ENCODE assay signal across 22 cellular contexts in genomic region chr6:15528870-15529269, GRCh38.
DNase-seq lines count a peak whose midpoint lies in the region; ATAC-seq, FAIRE-seq and TF ChIP-seq lines count a peak whose summit lies in the region.
"Had no signal": no experiment of that assay in that cellular context is flagged by ENCODE, and none has a peak within 500 bp of the region (broad histone marks: within the 10 kb centered on the region; RNA-seq: fewer than 3 reads in every experiment).

No MANE protein-coding gene starts in this region.

- no peak overlapping the region for H3K4me3 ChIP-seq in kidney (ENCODE audit: low read length in 2 of 2)

- no peak for TF ChIP-seq CTCF in GM20000 (IDR thresholded peaks at IDR 0.05; ENCODE audit: extremely low read depth, missing control alignments)
- no peak for TF ChIP-seq CTCF in VCaP (conservative IDR thresholded peaks at IDR 0.05)
- TF ChIP-seq CTCF in kidney (IDR thresholded peaks at IDR 0.05; ENCODE audit: borderline replicate concordance, extremely low read depth, insufficient read depth) = no peak

- no peak for ATAC-seq in HG03457 (IDR thresholded peaks at IDR 0.05; ENCODE audit: unreplicated experiment)
- ATAC-seq: HCT116 had no signal

- no peak for FAIRE-seq in kidney (lab: Jason Lieb, UNC)
- FAIRE-seq: A204.1, D721Med, G401.6, GM12891, GM18507 had no signal

- peaks cover 6 to 13% of the 10 kb centered on the region in 2 donors for H3K36me3 ChIP-seq in kidney (ENCODE audit: control insufficient read depth in 1 of 2, insufficient read depth in 2 of 2, low read length in 2 of 2)

- peaks cover 18 to 33% of the 10 kb centered on the region in 2 donors for H3K4me1 ChIP-seq in kidney (ENCODE audit: control insufficient read depth in 1 of 2, insufficient read depth in 1 of 2, low read depth in 1 of 2, low read length in 2 of 2)
- H3K4me1 ChIP-seq: BE2C, Caco-2 had no signal

- H3K9me3 ChIP-seq in kidney (ENCODE audit: control insufficient read depth in 1 of 2, low read length in 2 of 2) = peaks cover 0 to 4% of the 10 kb centered on the region in 2 donors
- H3K9me3 ChIP-seq: BE2C, Caco-2 had no signal

- H3K9ac ChIP-seq in kidney (ENCODE audit: low read length in 2 of 2) = no peak overlapping the region

- intact Hi-C loops in kidney (cut with DNase I) = no loop called here

- DNase-seq in GM20000 (ENCODE audit: low spot score) (peak; percentile 4), islet precursor cell (peak; percentile 35), mucosa of gallbladder (ENCODE audit: low spot score) (peak; percentile 8), foreskin melanocyte (no peak), NCI-H1092 treated with DMSO at 0.1 percent for 48 hours (lab: John Stamatoyannopoulos, UW) (no peak), kidney (no peak)
- DNase-seq: ACHN; BE2C; C1 segment of cervical spinal cord; Caco-2; CD4-positive, CD25-positive, alpha-beta regulatory T cell; CD8-positive, alpha-beta memory T cell; GOT3; H7 had no signal

- H3K27ac ChIP-seq in VCaP (peak overlapping the region; percentile 47), kidney (ENCODE audit: low read depth in 2 of 2, low read length in 2 of 2) (no peak overlapping the region)

Comparison
In these comparisons a context has a peak if more than half of its experiments do, and no peak if none do; other contexts are left out.
1. DNase-seq: peak in GM20000 (single experiment), islet precursor cell (single experiment) and mucosa of gallbladder (single experiment); none in foreskin melanocyte (single experiment), NCI-H1092 treated with DMSO at 0.1 percent for 48 hours (single experiment) and kidney (single experiment).